In genomic region chr1:201481761-201482493, GRCh38 we compare ENCODE assay signal across 8 cellular contexts. TPM values are rescaled to one million over a fixed set of nuclear protein-coding genes. Genes with fewer than 3 reads are reported as not detected.
DNase-seq lines count a peak whose midpoint lies in the region; ATAC-seq, FAIRE-seq and TF ChIP-seq lines count a peak whose summit lies in the region.

No MANE protein-coding gene starts in this region.

- peaks cover 49% of the 10 kb centered on the region for H3K4me1 ChIP-seq in BLaER1
- peaks cover 0 to 23% (median 9%) of the 10 kb centered on the region in 4 donors for H3K4me1 ChIP-seq in right lobe of liver

- H4K20me1 ChIP-seq in BLaER1, result no peaks in the 10 kb centered on the region

- DNase-seq in GM19239 (ENCODE audit: insufficient read length, low spot score) (peak; percentile 90), NCI-H526 (lab: John Stamatoyannopoulos, UW) (peak; percentile 62 to 88), dorsolateral prefrontal cortex (peak; percentile 45 to 93 (median 86)), right lobe of liver (peak; percentile 86 to 89 (median 87))
- peak; percentile 77 for DNase-seq in activated CD4-positive, alpha-beta T cell treated with anti-CD3 and anti-CD28 coated beads, Interleukin-2, amount 50 U/mL, for 4 hours
- peak; percentile 43 to 68 (median 61) for DNase-seq in stimulated activated CD4-positive, alpha-beta T cell treated with anti-CD3 and anti-CD28 coated beads, TNF-alpha, amount 100 ng/mL, for 1 hour (ENCODE audit: low read depth in 3 of 3, low spot score in 1 of 3)

- TF ChIP-seq CTCF in dorsolateral prefrontal cortex (IDR thresholded peaks at IDR 0.05 in 54 of 56, conservative IDR thresholded peaks at IDR 0.05 in 2 of 56; ENCODE audit: low read depth in 1 of 56, partially characterized antibody in 56 of 56) (peak; percentile 59 to 99 (median 95)), right lobe of liver (IDR thresholded peaks at IDR 0.05) (peak; percentile 89 to 96 (median 96))

- H3K4me3 ChIP-seq in BLaER1, result peak overlapping the region; percentile 60
- peak overlapping the region in 49 of 59 donors; percentile 1 to 61 (median 41) for H3K4me3 ChIP-seq in dorsolateral prefrontal cortex
- peak overlapping the region in 1 of 3 donors; percentile 7 for H3K4me3 ChIP-seq in right lobe of liver

- ATAC-seq in HG03378 (IDR thresholded peaks at IDR 0.05; ENCODE audit: unreplicated experiment) (peak; percentile 55), right lobe of liver (peak; percentile 82 to 89 (median 89))

- intact Hi-C loops in dorsolateral prefrontal cortex (cut with DNase I) (loop anchor here (1.0 to 5.0 kb wide), 6 partner anchors 30 to 230 kb away; no protein-coding TSS in a partner anchor), right lobe of liver (cut with DNase I) (loop anchor here in 1 of 2 donors (5.0 kb wide), 1 partner anchor 35 kb away; no protein-coding TSS in a partner anchor)

- no peak overlapping the region for H3K27ac ChIP-seq in BLaER1
- H3K27ac ChIP-seq in dorsolateral prefrontal cortex, result peak overlapping the region; percentile 27 to 100 (median 89)
- H3K27ac ChIP-seq in right lobe of liver, result no peak overlapping the region

- WGBS in right lobe of liver (ENCODE audit: insufficient coverage, low coverage, low lambda C conversion rate, missing lambda C conversion rate), result 25% methylated on average over 4 of the region's 35 CpGs

- H3K36me3 ChIP-seq in BLaER1 (peaks cover 38% of the 10 kb centered on the region), right lobe of liver (peaks cover 0 to 36% (median 10%) of the 10 kb centered on the region in 4 donors)

- peak; percentile 52 for FAIRE-seq in GM19239 (lab: Jason Lieb, UNC)

- H3K9me3 ChIP-seq in BLaER1 (no peaks in the 10 kb centered on the region), right lobe of liver (no peaks in the 10 kb centered on the region)

- H3K27me3 ChIP-seq in BLaER1 (no peaks in the 10 kb centered on the region; the same call in 1 of the 2 replicates), dorsolateral prefrontal cortex (peaks cover 0 to 9% (median 0%) of the 10 kb centered on the region in 45 donors), right lobe of liver (no peaks in the 10 kb centered on the region)

- peak; percentile 9 for TF ChIP-seq POLR2A in right lobe of liver (IDR thresholded peaks at IDR 0.05)

- peak overlapping the region; percentile 6; the same call in 1 of the 2 replicates for H3K9ac ChIP-seq in BLaER1

- peak overlapping the region; percentile 90 for H3K4me2 ChIP-seq in BLaER1

RNA-seq across cellular contexts. Expression of gene PHLDA3, which starts 12.9 kb away (rescaled TPM):
- total RNA-seq in dorsolateral prefrontal cortex, result 100 to 1,000 TPM in 6 of 120 experiments, 10 to 100 TPM in 114; 34.3 to 144 (median 58.1) TPM
- total RNA-seq in right lobe of liver, result 10 to 100 TPM in 1 of 6 experiments, 1 to 10 TPM in 5; 1.0 to 10.9 (median 2.7) TPM

RNA-seq across cellular contexts. Expression of gene CSRP1, which starts 25.0 kb away (rescaled TPM):
- total RNA-seq in dorsolateral prefrontal cortex, result 1,000 to 10,000 TPM in 2 of 120 experiments, 100 to 1,000 TPM in 118; 225 to 1,268 (median 522) TPM
- total RNA-seq in right lobe of liver, result 100 to 1,000 TPM in 2 of 6 experiments, 10 to 100 TPM in 4; 54.9 to 158 (median 87.0) TPM

RNA-seq across cellular contexts. Expression of gene NAV1, which starts 57.0 kb away (rescaled TPM):
- total RNA-seq in dorsolateral prefrontal cortex (100 to 1,000 TPM in 17 of 120 experiments, 10 to 100 TPM in 103; 53.8 to 141 (median 77.6) TPM), right lobe of liver (1 to 10 TPM; 2.1 to 7.4 (median 3.7) TPM)

Comparison
In these comparisons a context has a peak if more than half of its experiments do, and no peak if none do; other contexts are left out.
1. H3K27ac ChIP-seq: peak in dorsolateral prefrontal cortex (59 of 59); none in BLaER1 (single experiment) and right lobe of liver (0 of 3).
2. RNA of gene NAV1, which starts 57.0 kb away (total RNA-seq): 53.8 to 141 TPM in dorsolateral prefrontal cortex; 2.1 to 7.4 TPM in right lobe of liver; every median in the first group is over 4 times any median in the second.
3. Peak in every context shown above with its lines, with median percentiles within 50 percentile points of each other: DNase-seq.